Comparison of ENCODE assay signal across 17 cellular contexts in genomic region chr1:18630511-18631495, GRCh38. TPM values are rescaled to one million over a fixed set of nuclear protein-coding genes. Genes with fewer than 3 reads are reported as not detected.
DNase-seq lines count a peak whose midpoint lies in the region; ATAC-seq and TF ChIP-seq lines count a peak whose summit lies in the region.
"Had no signal": no experiment of that assay in that cellular context is flagged by ENCODE, and none has a peak within 500 bp of the region (broad histone marks: within the 10 kb centered on the region; RNA-seq: fewer than 3 reads in every experiment).

Gene PAX7 (plus strand): TSS chr1:18630846. CDS start chr1:18631604, 758 bp downstream.

- peaks cover 80% of the 10 kb centered on the region for H3K27me3 Mint-ChIP-seq in activated T-helper 1 cell treated with anti-CD3 and anti-CD28 coated beads, Interleukin-12 subunit alpha, Interleukin-12 subunit beta, Interleukin-2, Interleukin-4 antibody, amounts not matched to agents 30 ng/mL and 10 ng/mL and 1 ng/mL, durations not matched to agents 14 hours and 24 hours and 36 hours (ENCODE audit: insufficient read depth)
- H3K27me3 Mint-ChIP-seq in mesothelial cell of epicardium (ENCODE audit: low read depth): peaks cover 100% of the 10 kb centered on the region

- peaks cover 100% of the 10 kb centered on the region for H3K27me3 ChIP-seq in left ventricle myocardium inferior (ENCODE audit: low read depth)
- H3K27me3 ChIP-seq in thymus (ENCODE audit: control insufficient read depth, insufficient read depth): peaks cover 92% of the 10 kb centered on the region

- no peaks in the 10 kb centered on the region for H3K9me3 Mint-ChIP-seq in activated T-helper 1 cell treated with anti-CD3 and anti-CD28 coated beads, Interleukin-12 subunit alpha, Interleukin-12 subunit beta, Interleukin-2, Interleukin-4 antibody, amounts not matched to agents 30 ng/mL and 10 ng/mL and 1 ng/mL, durations not matched to agents 14 hours and 24 hours and 36 hours
- no peaks in the 10 kb centered on the region for H3K9me3 Mint-ChIP-seq in mesothelial cell of epicardium
- H3K9me3 Mint-ChIP-seq: CD8-positive, alpha-beta memory T cell had no signal

- H3K9me3 ChIP-seq in left ventricle myocardium inferior (replicated peaks) (no peaks in the 10 kb centered on the region), thymus (ENCODE audit: control insufficient read depth) (peaks cover 1% of the 10 kb centered on the region)
- H3K9me3 ChIP-seq: breast epithelium, esophagus muscularis mucosa had no signal

- no peak within 1 kb of the TSS for H3K27ac ChIP-seq in left ventricle myocardium inferior (replicated peaks)
- no peak within 1 kb of the TSS for H3K27ac ChIP-seq in thymus (ENCODE audit: low read depth)
- H3K27ac ChIP-seq: breast epithelium, esophagus muscularis mucosa, GM23248 had no signal

- H3K4me1 ChIP-seq in left ventricle myocardium inferior (peaks cover 15% of the 10 kb centered on the region), thymus (ENCODE audit: control insufficient read depth, insufficient read depth, low read length) (peaks cover 3% of the 10 kb centered on the region)

- H3K4me3 Mint-ChIP-seq in activated T-helper 1 cell treated with anti-CD3 and anti-CD28 coated beads, Interleukin-12 subunit alpha, Interleukin-12 subunit beta, Interleukin-2, Interleukin-4 antibody, amounts not matched to agents 30 ng/mL and 10 ng/mL and 1 ng/mL, durations not matched to agents 14 hours and 24 hours and 36 hours: no peak within 1 kb of the TSS
- H3K4me3 Mint-ChIP-seq in mesothelial cell of epicardium: peak within 1 kb of the TSS; percentile 35

- no peak for DNase-seq in left ventricle myocardium inferior
- no peak for DNase-seq in left cardiac atrium
- no peak for DNase-seq in activated T-helper 1 cell treated with anti-CD3 and anti-CD28 coated beads, Interleukin-12 subunit alpha, Interleukin-12 subunit beta, Interleukin-2, Interleukin-4 antibody, amounts not matched to agents 30 ng/mL and 10 ng/mL and 1 ng/mL, durations not matched to agents 14 hours and 24 hours and 36 hours (ENCODE audit: low spot score)
- no peak for DNase-seq in mesothelial cell of epicardium (ENCODE audit: low spot score in 2 of 2, unreplicated experiment in 2 of 2)
- no peak for DNase-seq in NCI-H345 treated with DMSO at 0.1 percent for 48 hours (lab: John Stamatoyannopoulos, UW; ENCODE audit: unreplicated experiment)
- DNase-seq: CD8-positive, alpha-beta memory T cell; GM23248; kidney; NCI-H2107; nucleus accumbens; PC-3; stimulated activated CD4-positive, alpha-beta T cell treated with anti-CD3 and anti-CD28 coated beads, Interleukin-1b, Interleukin-23, amount 100 ng/mL, for 48 hours had no signal

- no peaks in the 10 kb centered on the region for H3K4me1 Mint-ChIP-seq in activated T-helper 1 cell treated with anti-CD3 and anti-CD28 coated beads, Interleukin-12 subunit alpha, Interleukin-12 subunit beta, Interleukin-2, Interleukin-4 antibody, amounts not matched to agents 30 ng/mL and 10 ng/mL and 1 ng/mL, durations not matched to agents 14 hours and 24 hours and 36 hours (ENCODE audit: low read depth)
- peaks cover 7% of the 10 kb centered on the region for H3K4me1 Mint-ChIP-seq in mesothelial cell of epicardium

- peak within 1 kb of the TSS; percentile 68 for H3K27ac Mint-ChIP-seq in activated T-helper 1 cell treated with anti-CD3 and anti-CD28 coated beads, Interleukin-12 subunit alpha, Interleukin-12 subunit beta, Interleukin-2, Interleukin-4 antibody, amounts not matched to agents 30 ng/mL and 10 ng/mL and 1 ng/mL, durations not matched to agents 14 hours and 24 hours and 36 hours
- no peak within 1 kb of the TSS for H3K27ac Mint-ChIP-seq in mesothelial cell of epicardium
- H3K27ac Mint-ChIP-seq: CD8-positive, alpha-beta memory T cell had no signal

- H3K36me3 Mint-ChIP-seq in activated T-helper 1 cell treated with anti-CD3 and anti-CD28 coated beads, Interleukin-12 subunit alpha, Interleukin-12 subunit beta, Interleukin-2, Interleukin-4 antibody, amounts not matched to agents 30 ng/mL and 10 ng/mL and 1 ng/mL, durations not matched to agents 14 hours and 24 hours and 36 hours (ENCODE audit: low read depth): peaks cover 10% of the 10 kb centered on the region
- H3K36me3 Mint-ChIP-seq in mesothelial cell of epicardium: no peaks in the 10 kb centered on the region
- H3K36me3 Mint-ChIP-seq: CD8-positive, alpha-beta memory T cell had no signal

- no peak for TF ChIP-seq CTCF in left ventricle myocardium inferior (IDR thresholded peaks at IDR 0.05; ENCODE audit: borderline replicate concordance)
- no peak for TF ChIP-seq CTCF in mesothelial cell of epicardium (IDR thresholded peaks at IDR 0.05; ENCODE audit: unreplicated experiment)

- no peaks in the 10 kb centered on the region for H3K36me3 ChIP-seq in left ventricle myocardium inferior
- no peaks in the 10 kb centered on the region for H3K36me3 ChIP-seq in thymus (ENCODE audit: control insufficient read depth, insufficient read depth)
- H3K36me3 ChIP-seq: breast epithelium, esophagus muscularis mucosa had no signal

- ATAC-seq in left cardiac atrium (no peak), HG03039 (IDR thresholded peaks at IDR 0.05; ENCODE audit: unreplicated experiment) (no peak), GM18867 (IDR thresholded peaks at IDR 0.05; ENCODE audit: unreplicated experiment) (no peak)
- ATAC-seq: PC-3 had no signal

- intact Hi-C loops in left ventricle myocardium inferior (cut with micrococcal nuclease): no loop called here
- intact Hi-C loops in left cardiac atrium (cut with DNase I): no loop called here
- intact Hi-C loops in activated T-helper 1 cell treated with anti-CD3 and anti-CD28 coated beads, Interleukin-12 subunit alpha, Interleukin-12 subunit beta, Interleukin-2, Interleukin-4 antibody, amounts not matched to agents 30 ng/mL and 10 ng/mL and 1 ng/mL, durations not matched to agents 14 hours and 24 hours and 36 hours (cut with micrococcal nuclease): loop anchor here (10.0 kb wide), 1 partner anchor 1854 kb away; the partner anchor contains the start of gene CAMK2N1

- WGBS in thymus: 3% methylated on average over 70 of the region's 70 CpGs

- H3K4me3 ChIP-seq in left ventricle myocardium inferior: peak within 1 kb of the TSS; percentile 41
- peak within 1 kb of the TSS; percentile 24 for H3K4me3 ChIP-seq in thymus (ENCODE audit: low read length)
- H3K4me3 ChIP-seq: GM23248 had no signal

RNA-seq across cellular contexts. Expression of gene PAX7, which starts in this region (rescaled TPM):
- total RNA-seq in left ventricle myocardium inferior (not detected), left cardiac atrium (not detected), mesothelial cell of epicardium (0.07 TPM in 1 of 3 replicates, not detected in the others)
- not detected in 2 replicates for total RNA-seq in activated T-helper 1 cell treated with anti-CD3 and anti-CD28 coated beads, Interleukin-12 subunit alpha, Interleukin-12 subunit beta, Interleukin-2, Interleukin-4 antibody, amounts not matched to agents 30 ng/mL and 10 ng/mL and 1 ng/mL, durations not matched to agents 14 hours and 24 hours and 36 hours
- polyA plus RNA-seq in thymus: 0.11 TPM
- total RNA-seq: breast epithelium; CD8-positive, alpha-beta memory T cell; esophagus muscularis mucosa; GM23248; kidney; PC-3 had no signal
- polyA plus RNA-seq: CD8-positive, alpha-beta memory T cell; GM23248 had no signal
